ENCODE assay signal across 10 cellular contexts in the genomic region with DNA sequence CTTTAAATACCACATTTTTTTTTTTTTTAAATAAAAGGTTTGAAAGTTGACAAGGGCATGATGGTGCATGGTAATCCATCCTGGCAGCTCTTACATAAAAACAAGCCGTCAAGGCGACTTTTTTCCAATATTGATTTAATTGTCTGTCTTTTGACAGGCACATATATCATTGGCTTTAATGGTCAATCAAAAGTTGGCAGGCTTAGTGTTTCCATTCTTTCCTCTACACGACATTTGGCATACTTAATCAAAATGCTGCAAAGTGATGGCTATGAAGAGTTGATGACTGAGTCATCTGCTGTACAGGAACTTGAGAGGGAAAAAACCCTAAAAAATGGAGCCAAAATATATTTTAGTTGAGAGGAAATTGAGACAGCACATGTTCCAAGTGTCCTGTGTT. TPM values are rescaled to one million over a fixed set of nuclear protein-coding genes. Genes with fewer than 3 reads are reported as not detected.
A peak's percentile ranks its signal among the peaks of the same experiment; 100 is the strongest.
DNase-seq lines count a peak whose midpoint lies in the region; ATAC-seq, FAIRE-seq and TF ChIP-seq lines count a peak whose summit lies in the region.
"Had no signal": no experiment of that assay in that cellular context is flagged by ENCODE, and none has a peak within 500 bp of the region (broad histone marks: within the 10 kb centered on the region; RNA-seq: fewer than 3 reads in every experiment).

No MANE protein-coding gene starts in this region.

- peaks cover 0 to 1% (median 0%) of the 10 kb centered on the region in 5 donors for H3K9me3 Mint-ChIP-seq in CD8-positive, alpha-beta memory T cell
- H3K9me3 Mint-ChIP-seq in nephron: no peaks in the 10 kb centered on the region
- H3K9me3 Mint-ChIP-seq in Calu3 (ENCODE audit: low read depth, unreplicated experiment): no peaks in the 10 kb centered on the region

- WGBS in GM12878 (ENCODE audit: insufficient coverage, insufficient replicate concordance, low lambda C conversion rate, missing lambda C conversion rate): 66% methylated on average over 3 of the region's 3 CpGs

- no peak overlapping the region for H3K4me3 ChIP-seq in CD8-positive, alpha-beta memory T cell (ENCODE audit: low read length)
- no peak overlapping the region for H3K4me3 ChIP-seq in GM12878
- H3K4me3 ChIP-seq: SK-N-MC had no signal

- H4K20me1 ChIP-seq in GM12878 (ENCODE audit: control insufficient read depth, insufficient read depth): no peaks in the 10 kb centered on the region

- POLR2A ChIA-PET in CD8-positive, alpha-beta memory T cell (lab: Charles Lee): no interaction called here
- POLR2A ChIA-PET in GM12878 (lab: Charles Lee): no interaction called here

- peak overlapping the region in 4 of 8 donors; percentile 46 to 88 (median 73) for H3K27ac Mint-ChIP-seq in CD8-positive, alpha-beta memory T cell
- peak overlapping the region; percentile 30 to 99 (median 92) for H3K27ac Mint-ChIP-seq in nephron
- no peak overlapping the region for H3K27ac Mint-ChIP-seq in Calu3 (ENCODE audit: unreplicated experiment)

- no peak for TF ChIP-seq EP300 in GM12878 (IDR thresholded peaks at IDR 0.05; ENCODE audit: borderline replicate concordance in 1 of 2, control insufficient read depth in 1 of 2, low read depth in 2 of 2, low read length in 2 of 2)

- peak; percentile 62 for FAIRE-seq in GM12878 (lab: Jason Lieb, UNC)
- FAIRE-seq: H1 had no signal

- peak overlapping the region; percentile 52 for H3K4me2 ChIP-seq in GM12878 (ENCODE audit: control insufficient read depth, insufficient read depth)

- H3K79me2 ChIP-seq in GM12878 (ENCODE audit: control insufficient read depth, insufficient read depth, low read length): peaks cover 37% of the 10 kb centered on the region

- H3K4me3 Mint-ChIP-seq in CD8-positive, alpha-beta memory T cell: peak overlapping the region in 6 of 7 donors; percentile 67 to 97 (median 92)
- peak overlapping the region; percentile 94 to 97 (median 95) for H3K4me3 Mint-ChIP-seq in nephron
- H3K4me3 Mint-ChIP-seq in Calu3 (ENCODE audit: low read depth, unreplicated experiment): no peak overlapping the region

- no peaks in the 10 kb centered on the region for H3K9me3 ChIP-seq in CD8-positive, alpha-beta memory T cell (ENCODE audit: low read length)
- H3K9me3 ChIP-seq in GM12878 (replicated peaks; ENCODE audit: control insufficient read depth, insufficient read depth, low read length): no peaks in the 10 kb centered on the region

- TF ChIP-seq CTCF in GM12878 (IDR thresholded peaks at IDR 0.05 in 2 of 3, conservative IDR thresholded peaks at IDR 0.05 in 1 of 3; ENCODE audit: control insufficient read depth in 2 of 3, extremely low read depth in 1 of 3, insufficient read depth in 1 of 3, low read depth in 3 of 3, low read length in 3 of 3) (no peak), nephron (IDR thresholded peaks at IDR 0.05; ENCODE audit: unreplicated experiment in 3 of 3) (no peak), Calu3 (IDR thresholded peaks at IDR 0.05; ENCODE audit: unreplicated experiment) (no peak)

- no peak for TF ChIP-seq RAD21 in GM12878 (IDR thresholded peaks at IDR 0.05; ENCODE audit: insufficient read depth, low read depth, low read length)

- peaks cover 63 to 78% (median 77%) of the 10 kb centered on the region in 3 donors for H3K4me1 Mint-ChIP-seq in CD8-positive, alpha-beta memory T cell
- peaks cover 72% of the 10 kb centered on the region for H3K4me1 Mint-ChIP-seq in nephron
- peaks cover 47% of the 10 kb centered on the region for H3K4me1 Mint-ChIP-seq in Calu3 (ENCODE audit: low read depth, unreplicated experiment)

- ATAC-seq in GM12878: no peak
- ATAC-seq in HG03135 (IDR thresholded peaks at IDR 0.05; ENCODE audit: unreplicated experiment): no peak
- ATAC-seq in HG02885 (IDR thresholded peaks at IDR 0.05; ENCODE audit: poor library complexity, unreplicated experiment): no peak

- no peak for TF ChIP-seq POLR2A in GM12878 (IDR thresholded peaks at IDR 0.05; ENCODE audit: low read depth, low read length)

- SMC1A ChIA-PET in GM12878 (lab: Charles Lee; ENCODE audit: uncharacterized antibody, unreplicated experiment): interaction anchor here (0.8 to 1.7 kb wide), 3 partner anchors 41 to 561 kb away, joined by 3 to 4 read pairs (median 4); no protein-coding TSS in a partner anchor

- no peaks in the 10 kb centered on the region for H3K27me3 ChIP-seq in CD8-positive, alpha-beta memory T cell (ENCODE audit: insufficient read depth, low read length, poor library complexity, severe bottlenecking)
- no peaks in the 10 kb centered on the region for H3K27me3 ChIP-seq in GM12878 (replicated peaks in 1 of 2; ENCODE audit: control insufficient read depth in 2 of 2, insufficient read depth in 2 of 2, low read length in 1 of 2)

- no peaks in the 10 kb centered on the region for H3K36me3 ChIP-seq in CD8-positive, alpha-beta memory T cell (ENCODE audit: insufficient read depth, low read length)
- H3K36me3 ChIP-seq in GM12878 (ENCODE audit: control insufficient read depth in 2 of 2, insufficient read depth in 2 of 2, low read length in 1 of 2): no peaks in the 10 kb centered on the region

- H3K9ac ChIP-seq in GM12878 (ENCODE audit: control insufficient read depth, insufficient read depth, low read length): no peak overlapping the region

- intact Hi-C loops in GM12878 (cut with micrococcal nuclease; ENCODE audit: unreplicated experiment) (loop anchor here (5.0 kb wide), 2 partner anchors 561 to 616 kb away; a partner anchor contains a TSS), Calu3 (cut with micrococcal nuclease; ENCODE audit: unreplicated experiment) (loop anchor here (1.0 to 10.0 kb wide), 3 partner anchors 13 to 319 kb away; no protein-coding TSS in a partner anchor)

- in situ Hi-C loops in GM12878 (cut with MboI): loop anchor here (25.0 kb wide), 1 partner anchor 1899 kb away; no protein-coding TSS in a partner anchor

- CTCF ChIA-PET in CD8-positive, alpha-beta memory T cell (lab: Charles Lee): no interaction called here
- CTCF ChIA-PET in GM12878 (lab: Yijun Ruan, JAX) (interaction anchor here (0.8 kb wide), 1 partner anchor 39 kb away, joined by 3 read pairs; no protein-coding TSS in a partner anchor), Calu3 (lab: Charles Lee) (interaction anchor here (1.6 kb wide), 1 partner anchor 17 kb away, joined by 3 read pairs; no protein-coding TSS in a partner anchor)

- no peak for DNase-seq in CD8-positive, alpha-beta memory T cell
- DNase-seq in NCI-H1092 (lab: John Stamatoyannopoulos, UW): peak; percentile 84
- DNase-seq in GM12878 (ENCODE audit: low read depth, low spot score): no peak
- DNase-seq in glomerular visceral epithelial cell (ENCODE audit: extremely low spot score): no peak
- DNase-seq in Calu3: no peak

- peaks cover 61% of the 10 kb centered on the region for H3K4me1 ChIP-seq in CD8-positive, alpha-beta memory T cell (ENCODE audit: insufficient read depth, low read length)
- peaks cover 10% of the 10 kb centered on the region; the same call in 1 of the 2 replicates for H3K4me1 ChIP-seq in GM12878 (ENCODE audit: control insufficient read depth, insufficient read depth, low read length)

- peaks cover 0 to 4% of the 10 kb centered on the region in 2 donors for H3K27me3 Mint-ChIP-seq in CD8-positive, alpha-beta memory T cell
- H3K27me3 Mint-ChIP-seq in nephron (ENCODE audit: low read depth) (no peaks in the 10 kb centered on the region), Calu3 (ENCODE audit: unreplicated experiment) (no peaks in the 10 kb centered on the region)

- RAD21 ChIA-PET in GM12878 (lab: Charles Lee; ENCODE audit: unreplicated experiment): no interaction called here

- no peak overlapping the region for H3K27ac ChIP-seq in CD8-positive, alpha-beta memory T cell (ENCODE audit: low read depth, low read length)
- no peak overlapping the region for H3K27ac ChIP-seq in GM12878 (ENCODE audit: control insufficient read depth, insufficient read depth)
- H3K27ac ChIP-seq: SK-N-MC had no signal

- BruUV-seq in GM12878 (replicated peaks; lab: Mats Ljungman, UMichigan) (TSS peak; percentile 29), Calu3 (replicated peaks; lab: Mats Ljungman, UMichigan) (no TSS peak)

- H2AFZ ChIP-seq in GM12878 (ENCODE audit: control insufficient read depth, low read depth, low read length): no peak overlapping the region

- peaks cover 0 to 28% (median 3%) of the 10 kb centered on the region in 3 donors for H3K36me3 Mint-ChIP-seq in CD8-positive, alpha-beta memory T cell
- H3K36me3 Mint-ChIP-seq in nephron (ENCODE audit: low read depth): peaks cover 7% of the 10 kb centered on the region
- peaks cover 35% of the 10 kb centered on the region for H3K36me3 Mint-ChIP-seq in Calu3 (ENCODE audit: insufficient read depth, unreplicated experiment)

RNA-seq across cellular contexts. Expression of a gene that starts 3.0 kb away (rescaled TPM):
- 10 to 100 TPM; 17.9 to 18.6 TPM for total RNA-seq in CD8-positive, alpha-beta memory T cell
- 9.0 TPM for polyA plus RNA-seq in CD8-positive, alpha-beta memory T cell
- total RNA-seq in GM12878 (2013; cell fraction: nucleolus; rRNA removed): 7.5 TPM in 2 replicates
- 8.3 and 8.7 TPM in 2 replicates for total RNA-seq in GM12878 (2014; rRNA removed)
- 5.8 and 6.2 TPM in 2 replicates for total RNA-seq in GM12878 (2014; rRNA removed; fragmentation: Illumina TruSeq; extraction: Trizol)
- total RNA-seq in GM12878 (2021): 14.0 and 15.2 TPM in 2 replicates
- 2.4 TPM for polyA plus RNA-seq in GM12878 (2011; ENCODE audit: low read depth)
- polyA plus RNA-seq in GM12878 (2011; rRNA removed): 2.8 and 4.0 TPM in 2 replicates
- polyA plus RNA-seq in GM12878 (2011; cell fraction: cytosol; rRNA removed): 4.4 and 4.8 TPM in 2 replicates
- polyA plus RNA-seq in GM12878 (2011; cell fraction: nucleus; rRNA removed): 5.2 and 7.7 TPM in 2 replicates
- 4.3 and 5.1 TPM in 2 replicates for polyA plus RNA-seq in GM12878 (2012)
- polyA plus RNA-seq in GM12878 (2014; fragmentation: Illumina TruSeq; extraction: Trizol): 5.3 and 7.1 TPM in 2 replicates
- 1 to 10 TPM; 2.2 to 2.9 TPM for polyA plus RNA-seq in GM12878 (2014; fragmentation: Nextera tagmentation; extraction: Ambion mirVana)
- 6.7 and 7.9 TPM in 2 replicates for polyA plus RNA-seq in GM12878 (2014; rRNA removed)
- polyA plus RNA-seq in GM12878 (2016; fragmentation: Nextera tagmentation; extraction: Ambion mirVana): 1 to 10 TPM; 2.4 to 2.8 TPM
- 4.9 and 6.4 TPM in 2 replicates for polyA minus RNA-seq in GM12878 (2011; rRNA and poly(A)+ RNA removed)
- polyA minus RNA-seq in GM12878 (2011; cell fraction: cytosol; rRNA and poly(A)+ RNA removed): 5.1 and 5.2 TPM in 2 replicates
- polyA minus RNA-seq in GM12878 (2011; cell fraction: nucleus; rRNA and poly(A)+ RNA removed): 4.1 and 7.7 TPM in 2 replicates
- total RNA-seq in Calu3 (2022): 8.6 and 10.8 TPM in 2 replicates

RNA-seq across cellular contexts. Expression of a gene that starts 4.7 kb away (rescaled TPM):
- 10 to 100 TPM; 25.8 to 26.3 TPM for total RNA-seq in CD8-positive, alpha-beta memory T cell
- 20.3 TPM for polyA plus RNA-seq in CD8-positive, alpha-beta memory T cell
- total RNA-seq in GM12878 (2013; cell fraction: nucleolus; rRNA removed): 18.9 and 21.4 TPM in 2 replicates
- total RNA-seq in GM12878 (2014; rRNA removed) (8.7 and 15.1 TPM in 2 replicates), GM12878 (2014; rRNA removed; fragmentation: Illumina TruSeq; extraction: Trizol) (12.2 and 13.2 TPM in 2 replicates), GM12878 (2021) (44.9 and 45.1 TPM in 2 replicates), Calu3 (2022) (30.2 and 31.7 TPM in 2 replicates)
- 7.0 TPM for polyA plus RNA-seq in GM12878 (2011; ENCODE audit: low read depth)
- polyA plus RNA-seq in GM12878 (2011; rRNA removed) (63.9 and 69.8 TPM in 2 replicates), GM12878 (2014; fragmentation: Illumina TruSeq; extraction: Trizol) (29.5 and 30.4 TPM in 2 replicates), GM12878 (2014; fragmentation: Nextera tagmentation; extraction: Ambion mirVana) (1 to 10 TPM; 6.2 to 8.8 TPM), GM12878 (2014; rRNA removed) (29.2 and 34.8 TPM in 2 replicates), GM12878 (2016; fragmentation: Nextera tagmentation; extraction: Ambion mirVana) (10 to 100 TPM; 21.8 to 22.0 TPM)
- polyA plus RNA-seq in GM12878 (2011; cell fraction: cytosol; rRNA removed): 52.5 and 53.4 TPM in 2 replicates
- polyA plus RNA-seq in GM12878 (2011; cell fraction: nucleus; rRNA removed): 87.8 and 88.3 TPM in 2 replicates
- 16.7 and 18.1 TPM in 2 replicates for polyA plus RNA-seq in GM12878 (2012)
- 57.6 and 90.8 TPM in 2 replicates for polyA minus RNA-seq in GM12878 (2011; rRNA and poly(A)+ RNA removed)
- 15.9 and 22.5 TPM in 2 replicates for polyA minus RNA-seq in GM12878 (2011; cell fraction: cytosol; rRNA and poly(A)+ RNA removed)
- 34.7 and 50.0 TPM in 2 replicates for polyA minus RNA-seq in GM12878 (2011; cell fraction: nucleus; rRNA and poly(A)+ RNA removed)
